1 cellular context compared by ENCODE assay signal in genomic region chr1:206631085-206631509, GRCh38.
TF ChIP-seq lines count a peak whose summit lies in the region.

No MANE protein-coding gene starts in this region.

TF ChIP-seq in liver, 16 proteins besides CTCF, POLR2A, EP300 and RAD21 (continued from another document):
- TF ChIP-seq REST (IDR thresholded peaks at IDR 0.05) (no peak), SP1 (IDR thresholded peaks at IDR 0.05) (no peak), GABPA (IDR thresholded peaks at IDR 0.05 in 1 of 2, conservative IDR thresholded peaks at IDR 0.05 in 1 of 2) (no peak)
